21 cellular contexts compared by ENCODE assay signal in genomic region chr4:79695848-79696247, GRCh38.
"Had no signal": no experiment of that assay in that cellular context is flagged by ENCODE, and none has a peak within 500 bp of the region (broad histone marks: within the 10 kb centered on the region; RNA-seq: fewer than 3 reads in every experiment).

No MANE protein-coding gene starts in this region.

- H3K36me3 ChIP-seq: pancreas, right lobe of liver, suprapubic skin, tibial artery, upper lobe of right lung, vagina had no signal

- H3K4me1 Mint-ChIP-seq: naive B cell; nephron; stimulated activated effector memory CD8-positive, alpha-beta T cell treated with anti-CD3 and anti-CD28 coated beads, Interleukin-12 subunit alpha, Interleukin-12 subunit beta, amount 100 ng/mL, for 72 hours had no signal

- H3K4me1 ChIP-seq: foreskin keratinocyte, pancreas, right lobe of liver, suprapubic skin, tibial artery, upper lobe of right lung, vagina had no signal

- H3K9me3 ChIP-seq: pancreas, right lobe of liver, suprapubic skin, upper lobe of right lung, vagina had no signal

- H3K27me3 Mint-ChIP-seq: progenitor cell of endocrine pancreas had no signal

- H3K4me3 ChIP-seq: lung, pancreas, right lobe of liver, suprapubic skin, tibial artery, upper lobe of right lung, vagina had no signal

- H3K36me3 Mint-ChIP-seq: stimulated activated effector memory CD8-positive, alpha-beta T cell treated with anti-CD3 and anti-CD28 coated beads, Interleukin-12 subunit alpha, Interleukin-12 subunit beta, amount 100 ng/mL, for 72 hours had no signal

- H3K27ac Mint-ChIP-seq: naive B cell; nephron; progenitor cell of endocrine pancreas; stimulated activated effector memory CD8-positive, alpha-beta T cell treated with anti-CD3 and anti-CD28 coated beads, Interleukin-12 subunit alpha, Interleukin-12 subunit beta, amount 100 ng/mL, for 72 hours had no signal

- H3K27me3 ChIP-seq: pancreas, right lobe of liver, suprapubic skin, tibial artery, upper lobe of right lung, vagina had no signal

- ATAC-seq: foreskin keratinocyte; left cardiac atrium; left ventricle myocardium superior; pancreas; right lobe of liver; stimulated activated effector memory CD8-positive, alpha-beta T cell treated with anti-CD3 and anti-CD28 coated beads, Interleukin-12 subunit alpha, Interleukin-12 subunit beta, amount 100 ng/mL, for 72 hours; stimulated activated naive CD8-positive, alpha-beta T cell treated with anti-CD3 and anti-CD28 coated beads, Interleukin-15, Interleukin-2, amounts not matched to agents 100 U/mL and 50 U/mL, for 24 hours; upper lobe of right lung had no signal

- H3K4me3 Mint-ChIP-seq: naive B cell; nephron; stimulated activated effector memory CD8-positive, alpha-beta T cell treated with anti-CD3 and anti-CD28 coated beads, Interleukin-12 subunit alpha, Interleukin-12 subunit beta, amount 100 ng/mL, for 72 hours had no signal

- H3K27ac ChIP-seq: foreskin keratinocyte, pancreas, right lobe of liver, suprapubic skin, tibial artery, upper lobe of right lung, vagina had no signal

- DNase-seq: dermis blood vessel endothelial cell; foreskin keratinocyte; kidney; left cardiac atrium; left ventricle myocardium superior; mesenchymal stem cell; naive B cell; occipital lobe; pancreas; right lobe of liver; stimulated activated CD4-positive, alpha-beta T cell treated with anti-CD3 and anti-CD28 coated beads, Interleukin-4, amount 100 ng/mL, for 1 hour; stimulated activated CD8-positive, alpha-beta memory T cell treated with anti-CD3 and anti-CD28 coated beads, Interleukin-4, amount 100 ng/mL, for 48 hours; stimulated activated naive CD8-positive, alpha-beta T cell treated with anti-CD3 and anti-CD28 coated beads, Interleukin-15, Interleukin-2, amounts not matched to agents 100 U/mL and 50 U/mL, for 24 hours; tibial artery; upper lobe of right lung had no signal
